In genomic region chr19:53008061-53008778, GRCh38 we compare ENCODE assay signal across 17 cellular contexts. TPM values are rescaled to one million over a fixed set of nuclear protein-coding genes. Genes with fewer than 3 reads are reported as not detected.
DNase-seq lines count a peak whose midpoint lies in the region; ATAC-seq and TF ChIP-seq lines count a peak whose summit lies in the region.
"Had no signal": no experiment of that assay in that cellular context is flagged by ENCODE, and none has a peak within 500 bp of the region (broad histone marks: within the 10 kb centered on the region; RNA-seq: fewer than 3 reads in every experiment).

No MANE protein-coding gene starts in this region.

- H3K27ac ChIP-seq in Karpas-422 (ENCODE audit: low read length), result no peak overlapping the region
- peak overlapping the region; percentile 93 for H3K27ac ChIP-seq in OCI-LY3 (ENCODE audit: low read length)
- no peak overlapping the region for H3K27ac ChIP-seq in stomach
- H3K27ac ChIP-seq in coronary artery, result no peak overlapping the region
- H3K27ac ChIP-seq: A549, C4-2B had no signal

- H3K4me3 ChIP-seq in Karpas-422 (ENCODE audit: low read length) (peak overlapping the region; percentile 68), OCI-LY3 (ENCODE audit: low read length) (peak overlapping the region; percentile 76), stomach (no peak overlapping the region), coronary artery (no peak overlapping the region)
- H3K4me3 ChIP-seq: A549, HAP-1 had no signal

- peaks cover 2% of the 10 kb centered on the region for H3K27me3 Mint-ChIP-seq in memory B cell
- H3K27me3 Mint-ChIP-seq: CD4-positive, alpha-beta memory T cell had no signal

- H2AFZ ChIP-seq in Karpas-422 (ENCODE audit: low read length) (peak overlapping the region; percentile 99), OCI-LY3 (ENCODE audit: low read depth, low read length) (no peak overlapping the region)

- WGBS in stomach, 5 donors, result 83 to 89% (median 85%) methylated on average over 25 of the region's 25 CpGs

- H3K27ac Mint-ChIP-seq in memory B cell, result peak overlapping the region; percentile 53
- H3K27ac Mint-ChIP-seq in stimulated activated effector memory CD8-positive, alpha-beta T cell treated with anti-CD3 and anti-CD28 coated beads, Interleukin-12 subunit alpha, Interleukin-12 subunit beta, amount 100 ng/mL, for 72 hours, result no peak overlapping the region
- H3K27ac Mint-ChIP-seq: CD4-positive, alpha-beta memory T cell had no signal

- no peaks in the 10 kb centered on the region for H3K36me3 Mint-ChIP-seq in memory B cell
- H3K36me3 Mint-ChIP-seq in stimulated activated effector memory CD8-positive, alpha-beta T cell treated with anti-CD3 and anti-CD28 coated beads, Interleukin-12 subunit alpha, Interleukin-12 subunit beta, amount 100 ng/mL, for 72 hours, result no peaks in the 10 kb centered on the region
- H3K36me3 Mint-ChIP-seq: CD4-positive, alpha-beta memory T cell had no signal

- no peak for DNase-seq in Karpas-422
- no peak for DNase-seq in memory B cell (ENCODE audit: low spot score in 2 of 2)
- no peak for DNase-seq in stimulated activated effector memory CD8-positive, alpha-beta T cell treated with anti-CD3 and anti-CD28 coated beads, Interleukin-12 subunit alpha, Interleukin-12 subunit beta, amount 100 ng/mL, for 72 hours (ENCODE audit: low spot score in 2 of 2)
- DNase-seq in stomach, result no peak
- no peak for DNase-seq in coronary artery (ENCODE audit: low spot score)
- DNase-seq in epidermal melanocyte (ENCODE audit: insufficient read length, low spot score), result no peak
- DNase-seq: CD4-positive, alpha-beta memory T cell; DMS153; EL had no signal

- H3K4me3 Mint-ChIP-seq in memory B cell, result peak overlapping the region; percentile 63
- peak overlapping the region; percentile 42 for H3K4me3 Mint-ChIP-seq in stimulated activated effector memory CD8-positive, alpha-beta T cell treated with anti-CD3 and anti-CD28 coated beads, Interleukin-12 subunit alpha, Interleukin-12 subunit beta, amount 100 ng/mL, for 72 hours
- H3K4me3 Mint-ChIP-seq: CD4-positive, alpha-beta memory T cell had no signal

- H3K27me3 ChIP-seq in Karpas-422 (ENCODE audit: low read length), result no peaks in the 10 kb centered on the region
- H3K27me3 ChIP-seq in OCI-LY3 (ENCODE audit: low read depth, low read length), result no peaks in the 10 kb centered on the region
- H3K27me3 ChIP-seq in stomach, result peaks cover 0 to 9% (median 0%) of the 10 kb centered on the region in 3 donors
- H3K27me3 ChIP-seq: BE2C had no signal

- TF ChIP-seq CTCF in OCI-LY3 (IDR thresholded peaks at IDR 0.05; ENCODE audit: low read depth, low read length) (no peak), stomach (IDR thresholded peaks at IDR 0.05) (no peak), coronary artery (IDR thresholded peaks at IDR 0.05) (no peak)

- peaks cover 2% of the 10 kb centered on the region for H3K9me3 Mint-ChIP-seq in memory B cell
- H3K9me3 Mint-ChIP-seq in stimulated activated effector memory CD8-positive, alpha-beta T cell treated with anti-CD3 and anti-CD28 coated beads, Interleukin-12 subunit alpha, Interleukin-12 subunit beta, amount 100 ng/mL, for 72 hours, result no peaks in the 10 kb centered on the region

- H3K4me2 ChIP-seq in Karpas-422 (ENCODE audit: low read depth, low read length, poor library complexity, severe bottlenecking), result peak overlapping the region; percentile 69
- H3K4me2 ChIP-seq in OCI-LY3 (ENCODE audit: low read length), result peak overlapping the region; percentile 81
- H3K4me2 ChIP-seq: A549 had no signal

- H3K9me3 ChIP-seq in Karpas-422 (ENCODE audit: low read length), result no peaks in the 10 kb centered on the region
- peaks cover 30% of the 10 kb centered on the region for H3K9me3 ChIP-seq in OCI-LY3 (ENCODE audit: insufficient read depth, low read length)
- peaks cover 0 to 53% (median 3%) of the 10 kb centered on the region in 4 donors for H3K9me3 ChIP-seq in stomach
- H3K9me3 ChIP-seq: BE2C, HAP-1 had no signal

- peaks cover 8% of the 10 kb centered on the region for H3K4me1 Mint-ChIP-seq in memory B cell
- peaks cover 12% of the 10 kb centered on the region for H3K4me1 Mint-ChIP-seq in stimulated activated effector memory CD8-positive, alpha-beta T cell treated with anti-CD3 and anti-CD28 coated beads, Interleukin-12 subunit alpha, Interleukin-12 subunit beta, amount 100 ng/mL, for 72 hours
- H3K4me1 Mint-ChIP-seq: CD4-positive, alpha-beta memory T cell had no signal

- H3K9ac ChIP-seq in Karpas-422 (ENCODE audit: low read length) (peak overlapping the region; percentile 65), OCI-LY3 (ENCODE audit: low read length) (peak overlapping the region; percentile 77)

- H3K36me3 ChIP-seq in Karpas-422 (ENCODE audit: insufficient read depth, low read length) (no peaks in the 10 kb centered on the region), OCI-LY3 (replicated peaks; ENCODE audit: low read depth, low read length) (peaks cover 39% of the 10 kb centered on the region), stomach (no peaks in the 10 kb centered on the region)
- H3K36me3 ChIP-seq: BE2C, HAP-1 had no signal

- H3K4me1 ChIP-seq in Karpas-422 (ENCODE audit: low read length), result peaks cover 24% of the 10 kb centered on the region
- H3K4me1 ChIP-seq in OCI-LY3 (ENCODE audit: low read length), result peaks cover 40% of the 10 kb centered on the region
- H3K4me1 ChIP-seq in stomach, result no peaks in the 10 kb centered on the region
- H3K4me1 ChIP-seq: A549, BE2C, HAP-1 had no signal

- TF ChIP-seq EP300 in stomach (IDR thresholded peaks at IDR 0.05), result no peak

- intact Hi-C loops in stomach (cut with DNase I; ENCODE audit: low total_unique reads), result no loop called here

- no peak for ATAC-seq in memory B cell (ENCODE audit: low read depth)
- no peak for ATAC-seq in stimulated activated effector memory CD8-positive, alpha-beta T cell treated with anti-CD3 and anti-CD28 coated beads, Interleukin-12 subunit alpha, Interleukin-12 subunit beta, amount 100 ng/mL, for 72 hours
- ATAC-seq: A549, HepG2 had no signal

- TF ChIP-seq POLR2A in stomach (IDR thresholded peaks at IDR 0.05), result no peak

- H4K20me1 ChIP-seq in Karpas-422 (ENCODE audit: insufficient read depth, low read depth, low read length) (no peaks in the 10 kb centered on the region), OCI-LY3 (ENCODE audit: insufficient read depth, low read length) (no peaks in the 10 kb centered on the region)

- H3K9me2 ChIP-seq in Karpas-422 (replicated peaks; ENCODE audit: insufficient read depth, low read length), result no peaks in the 10 kb centered on the region

- H3K79me2 ChIP-seq in Karpas-422 (ENCODE audit: low read length) (no peaks in the 10 kb centered on the region), OCI-LY3 (ENCODE audit: low read length) (0 out of 2 replicates have a peak, but pooled peaks cover 3% of the 10 kb centered on the region)

RNA-seq across cellular contexts. Expression of gene ERVV-1, which starts 5.5 kb away (rescaled TPM):
- total RNA-seq in Karpas-422 (2014; rRNA removed; shearing (Covaris generic); ENCODE audit: low replicate concordance), result 0.52 and 2.7 TPM in 2 replicates
- not detected for total RNA-seq in stomach
- not detected for polyA plus RNA-seq in stomach
- total RNA-seq: CD4-positive, alpha-beta memory T cell; H1; HepG2 had no signal
- polyA plus RNA-seq: A549; AG04450; CD4-positive, alpha-beta memory T cell; H1; HepG2 had no signal

RNA-seq across cellular contexts. Expression of gene ERVV-2, which starts 36.3 kb away (rescaled TPM):
- 0.29 TPM in 1 of 2 replicates, not detected in the other for total RNA-seq in Karpas-422 (2014; rRNA removed; shearing (Covaris generic); ENCODE audit: low replicate concordance)
- total RNA-seq in stomach, result not detected
- polyA plus RNA-seq in stomach, result not detected
- total RNA-seq: CD4-positive, alpha-beta memory T cell; H1; HepG2 had no signal
- polyA plus RNA-seq: A549; AG04450; CD4-positive, alpha-beta memory T cell; HepG2 had no signal

RNA-seq across cellular contexts. Expression of gene ZNF816, which starts 45.5 kb away (rescaled TPM):
- 15.2 and 20.0 TPM in 2 replicates for total RNA-seq in Karpas-422 (2014; rRNA removed; shearing (Covaris generic); ENCODE audit: low replicate concordance)
- total RNA-seq in stomach, result 10 to 100 TPM in 4 of 5 donors, 1 to 10 TPM in 1; 2.9 to 41.4 (median 16.9) TPM
- 1 to 10 TPM; 3.2 to 4.0 (median 3.8) TPM for polyA plus RNA-seq in stomach

Comparison
In these comparisons a context has a peak if more than half of its experiments do, and no peak if none do; other contexts are left out.
1. H3K4me3 ChIP-seq: peak in Karpas-422 (single experiment) and OCI-LY3 (single experiment); none in stomach (0 of 4) and coronary artery (single experiment).